18 cellular contexts compared by ENCODE assay signal in the genomic region with DNA sequence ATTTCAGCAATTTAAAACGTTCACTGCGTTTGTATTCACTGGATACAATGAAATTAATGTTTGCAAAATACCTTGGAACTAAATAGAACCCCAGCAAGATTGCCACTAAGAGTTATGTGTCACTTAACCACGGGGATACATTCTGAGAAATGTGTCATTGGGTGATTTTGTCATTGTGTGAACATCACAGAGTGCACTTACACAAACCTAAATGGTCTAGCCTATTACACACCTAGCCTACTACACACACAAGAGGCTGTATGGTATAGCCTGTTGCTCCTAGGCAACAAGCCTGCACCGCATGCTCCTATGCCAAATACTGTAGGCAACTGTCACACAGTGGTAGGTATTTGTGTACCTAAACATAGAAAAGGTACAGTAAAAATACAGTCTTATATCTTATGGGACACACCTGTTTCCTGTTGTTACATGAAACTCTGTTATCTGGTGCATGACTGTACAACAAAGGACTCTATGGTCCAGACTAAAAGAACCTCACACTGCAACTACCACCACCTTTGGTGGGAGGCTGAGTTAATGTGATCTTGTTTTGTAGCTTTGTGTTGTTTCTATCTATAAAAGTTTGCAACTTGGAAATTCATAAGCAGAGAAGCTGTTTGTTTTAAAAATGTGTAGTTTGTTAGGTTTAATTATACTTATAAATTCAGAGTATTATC.
DNase-seq lines count a peak whose midpoint lies in the region; ATAC-seq and TF ChIP-seq lines count a peak whose summit lies in the region.
"Had no signal": no experiment of that assay in that cellular context is flagged by ENCODE, and none has a peak within 500 bp of the region (broad histone marks: within the 10 kb centered on the region; RNA-seq: fewer than 3 reads in every experiment).

No MANE protein-coding gene starts in this region.

- peak overlapping the region; percentile 82 for H2AFZ ChIP-seq in OCI-LY7 (ENCODE audit: low read length)

- H3K4me1 Mint-ChIP-seq in activated T-cell treated with anti-CD3 and anti-CD28 coated beads, Interleukin-2, amount 50 U/mL, for 72 hours (ENCODE audit: low read depth), result peaks cover 21% of the 10 kb centered on the region
- H3K4me1 Mint-ChIP-seq in activated T-cell treated with anti-CD3 and anti-CD28 coated beads, Interleukin-2, amount 50 U/mL, for 24 hours (ENCODE audit: low read depth), result no peaks in the 10 kb centered on the region
- no peaks in the 10 kb centered on the region for H3K4me1 Mint-ChIP-seq in activated CD8-positive, alpha-beta memory T cell treated with anti-CD3 and anti-CD28 coated beads, Interleukin-2, amount 10 ng/mL, durations not matched to agents 7 days and 5 days

- ATAC-seq in activated T-cell treated with anti-CD3 and anti-CD28 coated beads, Interleukin-2, amount 50 U/mL, for 72 hours (replicated peaks in 1 of 2), result peak; percentile 92 to 95
- no peak for ATAC-seq in activated CD8-positive, alpha-beta memory T cell treated with anti-CD3 and anti-CD28 coated beads, Interleukin-2, amount 10 ng/mL, durations not matched to agents 7 days and 5 days
- ATAC-seq: HCT116 had no signal

- intact Hi-C loops in OCI-LY7 (cut with micrococcal nuclease; ENCODE audit: unreplicated experiment) (loop anchor here (2.0 kb wide), 1 partner anchor 54 kb away; no protein-coding TSS in a partner anchor), left ventricle myocardium inferior (cut with micrococcal nuclease) (no loop called here)

- peaks cover 17% of the 10 kb centered on the region for H3K9me3 ChIP-seq in DOHH2 (ENCODE audit: control insufficient read depth, insufficient read depth, low read length)
- peaks cover 45% of the 10 kb centered on the region for H3K9me3 ChIP-seq in OCI-LY7 (ENCODE audit: low read length)
- no peaks in the 10 kb centered on the region for H3K9me3 ChIP-seq in thymus (ENCODE audit: control insufficient read depth)
- H3K9me3 ChIP-seq in left ventricle myocardium inferior (replicated peaks), result peaks cover 21% of the 10 kb centered on the region
- H3K9me3 ChIP-seq: BE2C had no signal

- no peaks in the 10 kb centered on the region for H3K79me2 ChIP-seq in DOHH2 (ENCODE audit: control insufficient read depth, low read length)
- H3K79me2 ChIP-seq in OCI-LY7 (ENCODE audit: insufficient read depth, low read depth, low read length), result no peaks in the 10 kb centered on the region

- H3K27me3 ChIP-seq in DOHH2 (ENCODE audit: control insufficient read depth, low read length) (no peaks in the 10 kb centered on the region), thymus (ENCODE audit: control insufficient read depth, insufficient read depth) (no peaks in the 10 kb centered on the region), left ventricle myocardium inferior (ENCODE audit: low read depth) (peaks cover 35% of the 10 kb centered on the region)
- H3K27me3 ChIP-seq: BE2C had no signal

- TF ChIP-seq CTCF in DOHH2 (IDR thresholded peaks at IDR 0.05; ENCODE audit: low read depth, low read length, poor library complexity, severe bottlenecking), result no peak
- TF ChIP-seq CTCF in OCI-LY7 (conservative IDR thresholded peaks at IDR 0.05; ENCODE audit: low read length), result peak; percentile 60
- no peak for TF ChIP-seq CTCF in left ventricle myocardium inferior (IDR thresholded peaks at IDR 0.05; ENCODE audit: borderline replicate concordance)

- H3K4me2 ChIP-seq in DOHH2 (ENCODE audit: low read length), result peak overlapping the region; percentile 56
- H3K4me2 ChIP-seq in OCI-LY7 (ENCODE audit: low read length), result peak overlapping the region; percentile 49

- BruUV-seq in OCI-LY7 (replicated peaks; lab: Mats Ljungman, UMichigan), result no TSS peak

- H3K36me3 ChIP-seq in DOHH2 (ENCODE audit: control insufficient read depth, low read length) (no peaks in the 10 kb centered on the region), OCI-LY7 (ENCODE audit: insufficient read depth, low read length) (peaks cover 14% of the 10 kb centered on the region; the same call in 1 of the 2 replicates), thymus (ENCODE audit: control insufficient read depth, insufficient read depth) (no peaks in the 10 kb centered on the region), left ventricle myocardium inferior (no peaks in the 10 kb centered on the region)
- H3K36me3 ChIP-seq: BE2C had no signal

- no peaks in the 10 kb centered on the region for H4K20me1 ChIP-seq in DOHH2 (ENCODE audit: control insufficient read depth, insufficient read depth, low read depth, low read length)
- no peaks in the 10 kb centered on the region for H4K20me1 ChIP-seq in OCI-LY7 (ENCODE audit: insufficient read depth, low read length)

- DNase-seq in activated T-cell treated with anti-CD3 and anti-CD28 coated beads, Interleukin-2, amount 50 U/mL, for 72 hours, result peak; percentile 1 to 5
- DNase-seq in activated T-cell treated with anti-CD3 and anti-CD28 coated beads, Interleukin-2, amount 50 U/mL, for 24 hours, result no peak
- DNase-seq in OCI-LY7 (ENCODE audit: low spot score) (peak; percentile 77), left ventricle myocardium inferior (no peak)
- no peak for DNase-seq in activated CD8-positive, alpha-beta memory T cell treated with anti-CD3 and anti-CD28 coated beads, Interleukin-2, amount 10 ng/mL, durations not matched to agents 7 days and 5 days
- DNase-seq: ACHN; BE2C; Caco-2; CD4-positive, alpha-beta T cell; GDM1; GOT3; H7; HFFc6; IMR-90 had no signal

- H3K4me3 ChIP-seq in DOHH2 (ENCODE audit: low read length) (peak overlapping the region; percentile 40), OCI-LY7 (ENCODE audit: low read depth, low read length, poor library complexity, severe bottlenecking) (peak overlapping the region; percentile 3), thymus (ENCODE audit: low read length) (no peak overlapping the region), left ventricle myocardium inferior (no peak overlapping the region)

- H3K9me2 ChIP-seq in DOHH2 (replicated peaks; ENCODE audit: control insufficient read depth, low read length) (no peaks in the 10 kb centered on the region), OCI-LY7 (ENCODE audit: insufficient read depth, low read length) (no peaks in the 10 kb centered on the region)

- CTCF ChIA-PET in OCI-LY7 (lab: Charles Lee; ENCODE audit: unreplicated experiment), result interaction anchor here (0.6 kb wide), 1 partner anchor 53 kb away, joined by 3 read pairs; no protein-coding TSS in a partner anchor
- CTCF ChIA-PET in activated CD8-positive, alpha-beta memory T cell treated with anti-CD3 and anti-CD28 coated beads, Interleukin-2, amount 10 ng/mL, durations not matched to agents 7 days and 5 days (lab: Charles Lee), result no interaction called here

- no peak overlapping the region for H3K27ac Mint-ChIP-seq in activated T-cell treated with anti-CD3 and anti-CD28 coated beads, Interleukin-2, amount 50 U/mL, for 72 hours
- no peak overlapping the region for H3K27ac Mint-ChIP-seq in activated T-cell treated with anti-CD3 and anti-CD28 coated beads, Interleukin-2, amount 50 U/mL, for 24 hours
- no peak overlapping the region for H3K27ac Mint-ChIP-seq in activated CD8-positive, alpha-beta memory T cell treated with anti-CD3 and anti-CD28 coated beads, Interleukin-2, amount 10 ng/mL, durations not matched to agents 7 days and 5 days
- H3K27ac Mint-ChIP-seq: CD4-positive, alpha-beta T cell; HFFc6 had no signal

- no peaks in the 10 kb centered on the region for H3F3A ChIP-seq in DOHH2 (ENCODE audit: control insufficient read depth, insufficient read depth)

- WGBS in thymus, result 81% methylated on average over 4 of the region's 4 CpGs

- POLR2A ChIA-PET in OCI-LY7 (lab: Charles Lee), result interaction anchor here (0.8 to 2.5 kb wide), 4 partner anchors 12 to 106 kb away, joined by 3 to 16 read pairs (median 5); no protein-coding TSS in a partner anchor

- peaks cover 4 to 7% of the 10 kb centered on the region in 2 donors for H3K36me3 Mint-ChIP-seq in activated T-cell treated with anti-CD3 and anti-CD28 coated beads, Interleukin-2, amount 50 U/mL, for 72 hours (ENCODE audit: insufficient read depth in 2 of 2)
- no peaks in the 10 kb centered on the region for H3K36me3 Mint-ChIP-seq in activated T-cell treated with anti-CD3 and anti-CD28 coated beads, Interleukin-2, amount 50 U/mL, for 24 hours (ENCODE audit: low read depth)
- peaks cover 1% of the 10 kb centered on the region for H3K36me3 Mint-ChIP-seq in activated CD8-positive, alpha-beta memory T cell treated with anti-CD3 and anti-CD28 coated beads, Interleukin-2, amount 10 ng/mL, durations not matched to agents 7 days and 5 days

- H3K4me1 ChIP-seq in DOHH2 (ENCODE audit: control insufficient read depth, low read length), result peaks cover 38% of the 10 kb centered on the region
- peaks cover 36% of the 10 kb centered on the region for H3K4me1 ChIP-seq in OCI-LY7 (ENCODE audit: insufficient read depth, low read length, poor library complexity, severe bottlenecking)
- H3K4me1 ChIP-seq in thymus (ENCODE audit: control insufficient read depth, insufficient read depth, low read length), result peaks cover 8% of the 10 kb centered on the region
- no peaks in the 10 kb centered on the region for H3K4me1 ChIP-seq in left ventricle myocardium inferior
- H3K4me1 ChIP-seq: BE2C, Caco-2 had no signal

- peaks cover 17% of the 10 kb centered on the region for H3K27me3 Mint-ChIP-seq in activated T-cell treated with anti-CD3 and anti-CD28 coated beads, Interleukin-2, amount 50 U/mL, for 72 hours (ENCODE audit: low read depth)
- H3K27me3 Mint-ChIP-seq in activated T-cell treated with anti-CD3 and anti-CD28 coated beads, Interleukin-2, amount 50 U/mL, for 24 hours, result peaks cover 32% of the 10 kb centered on the region
- peaks cover 21% of the 10 kb centered on the region for H3K27me3 Mint-ChIP-seq in activated CD8-positive, alpha-beta memory T cell treated with anti-CD3 and anti-CD28 coated beads, Interleukin-2, amount 10 ng/mL, durations not matched to agents 7 days and 5 days

- peak overlapping the region; percentile 37 to 42 for H3K4me3 Mint-ChIP-seq in activated T-cell treated with anti-CD3 and anti-CD28 coated beads, Interleukin-2, amount 50 U/mL, for 72 hours
- no peak overlapping the region for H3K4me3 Mint-ChIP-seq in activated T-cell treated with anti-CD3 and anti-CD28 coated beads, Interleukin-2, amount 50 U/mL, for 24 hours
- H3K4me3 Mint-ChIP-seq in activated CD8-positive, alpha-beta memory T cell treated with anti-CD3 and anti-CD28 coated beads, Interleukin-2, amount 10 ng/mL, durations not matched to agents 7 days and 5 days, result no peak overlapping the region
- H3K4me3 Mint-ChIP-seq: CD4-positive, alpha-beta T cell; HFFc6 had no signal

- H3K9me3 Mint-ChIP-seq in activated T-cell treated with anti-CD3 and anti-CD28 coated beads, Interleukin-2, amount 50 U/mL, for 72 hours, result peaks cover 5 to 9% of the 10 kb centered on the region in 2 donors
- H3K9me3 Mint-ChIP-seq in activated T-cell treated with anti-CD3 and anti-CD28 coated beads, Interleukin-2, amount 50 U/mL, for 24 hours, result peaks cover 13% of the 10 kb centered on the region
- peaks cover 6% of the 10 kb centered on the region for H3K9me3 Mint-ChIP-seq in activated CD8-positive, alpha-beta memory T cell treated with anti-CD3 and anti-CD28 coated beads, Interleukin-2, amount 10 ng/mL, durations not matched to agents 7 days and 5 days (ENCODE audit: low read depth)

- H3K27ac ChIP-seq in DOHH2 (ENCODE audit: low read depth, low read length) (peak overlapping the region; percentile 19; the same call in 1 of the 2 replicates), OCI-LY7 (ENCODE audit: low read depth, low read length, poor library complexity, severe bottlenecking) (peak overlapping the region; percentile 55), thymus (ENCODE audit: low read depth) (peak overlapping the region; percentile 31), left ventricle myocardium inferior (replicated peaks) (no peak overlapping the region)
- H3K27ac ChIP-seq: C4-2B had no signal

Comparison
In these comparisons a context has a peak if more than half of its experiments do, and no peak if none do; other contexts are left out.
1. DNase-seq: peak in activated T-cell treated with anti-CD3 and anti-CD28 coated beads, Interleukin-2, amount 50 U/mL, for 72 hours (2 of 2) and OCI-LY7 (single experiment); none in activated T-cell treated with anti-CD3 and anti-CD28 coated beads, Interleukin-2, amount 50 U/mL, for 24 hours (single experiment), left ventricle myocardium inferior (single experiment) and activated CD8-positive, alpha-beta memory T cell treated with anti-CD3 and anti-CD28 coated beads, Interleukin-2, amount 10 ng/mL, durations not matched to agents 7 days and 5 days (single experiment).
2. H3K4me3 Mint-ChIP-seq: peak in activated T-cell treated with anti-CD3 and anti-CD28 coated beads, Interleukin-2, amount 50 U/mL, for 72 hours (2 of 2); none in activated T-cell treated with anti-CD3 and anti-CD28 coated beads, Interleukin-2, amount 50 U/mL, for 24 hours (single experiment) and activated CD8-positive, alpha-beta memory T cell treated with anti-CD3 and anti-CD28 coated beads, Interleukin-2, amount 10 ng/mL, durations not matched to agents 7 days and 5 days (single experiment).
3. H3K4me3 ChIP-seq: peak in DOHH2 (single experiment) and OCI-LY7 (single experiment); none in thymus (single experiment) and left ventricle myocardium inferior (single experiment).